12 cellular contexts compared by ENCODE assay signal in genomic region chr5:171975262-171975876, GRCh38. TPM values are rescaled to one million over a fixed set of nuclear protein-coding genes. Genes with fewer than 3 reads are reported as not detected.
DNase-seq lines count a peak whose midpoint lies in the region; ATAC-seq and TF ChIP-seq lines count a peak whose summit lies in the region.
"Had no signal": no experiment of that assay in that cellular context is flagged by ENCODE, and none has a peak within 500 bp of the region (broad histone marks: within the 10 kb centered on the region; RNA-seq: fewer than 3 reads in every experiment).

No MANE protein-coding gene starts in this region.

- no peaks in the 10 kb centered on the region for H3K27me3 Mint-ChIP-seq in MCF 10A (ENCODE audit: insufficient read depth, unreplicated experiment)
- H3K27me3 Mint-ChIP-seq in activated naive CD8-positive, alpha-beta T cell treated with anti-CD3 and anti-CD28 coated beads for 36 hours, result no peaks in the 10 kb centered on the region
- no peaks in the 10 kb centered on the region for H3K27me3 Mint-ChIP-seq in glutamatergic neuron (ENCODE audit: unreplicated experiment)

- H3K4me3 ChIP-seq in breast epithelium (no peak overlapping the region), thyroid gland (replicated peaks in 1 of 3) (no peak overlapping the region), right lobe of liver (no peak overlapping the region)

- WGBS in thyroid gland, 2 donors, result 66 to 69% methylated on average over 3 of the region's 3 CpGs
- WGBS in right lobe of liver (ENCODE audit: insufficient coverage, low coverage, low lambda C conversion rate, missing lambda C conversion rate), result 74% methylated on average over 3 of the region's 3 CpGs

- POLR2A ChIA-PET in MCF 10A (lab: Yijun Ruan, JAX), result no interaction called here

- no peaks in the 10 kb centered on the region for H3K27me3 ChIP-seq in breast epithelium
- no peaks in the 10 kb centered on the region for H3K27me3 ChIP-seq in thyroid gland
- no peaks in the 10 kb centered on the region for H3K27me3 ChIP-seq in right lobe of liver

- H3K9me3 Mint-ChIP-seq in MCF 10A (ENCODE audit: unreplicated experiment) (peaks cover 15% of the 10 kb centered on the region), glutamatergic neuron (ENCODE audit: unreplicated experiment) (peaks cover 7% of the 10 kb centered on the region)
- H3K9me3 Mint-ChIP-seq in activated naive CD8-positive, alpha-beta T cell treated with anti-CD3 and anti-CD28 coated beads for 36 hours, result peaks cover 22% of the 10 kb centered on the region

- no peak for TF ChIP-seq POLR2A in breast epithelium (IDR thresholded peaks at IDR 0.05)
- TF ChIP-seq POLR2A in thyroid gland (IDR thresholded peaks at IDR 0.05), result no peak
- TF ChIP-seq POLR2A in right lobe of liver (IDR thresholded peaks at IDR 0.05), result no peak

- intact Hi-C loops in MCF 10A (cut with micrococcal nuclease) (no loop called here), breast epithelium (cut with DNase I; ENCODE audit: low total_unique reads) (no loop called here), thyroid gland (cut with DNase I) (no loop called here), right lobe of liver (cut with DNase I) (no loop called here)

- no peaks in the 10 kb centered on the region for H3K4me1 ChIP-seq in breast epithelium
- peaks cover 23 to 28% of the 10 kb centered on the region in 2 donors for H3K4me1 ChIP-seq in thyroid gland
- peaks cover 0 to 12% (median 0%) of the 10 kb centered on the region in 4 donors for H3K4me1 ChIP-seq in right lobe of liver

- H3K27ac Mint-ChIP-seq in MCF 10A (ENCODE audit: low read depth, unreplicated experiment) (peak overlapping the region; percentile 68), glutamatergic neuron (ENCODE audit: unreplicated experiment) (peak overlapping the region; percentile 40)
- peak overlapping the region; percentile 29 for H3K27ac Mint-ChIP-seq in activated naive CD8-positive, alpha-beta T cell treated with anti-CD3 and anti-CD28 coated beads for 36 hours

- H3K36me3 Mint-ChIP-seq in MCF 10A (ENCODE audit: insufficient read depth, unreplicated experiment) (peaks cover 8% of the 10 kb centered on the region), glutamatergic neuron (ENCODE audit: unreplicated experiment) (peaks cover 13% of the 10 kb centered on the region)
- H3K36me3 Mint-ChIP-seq in activated naive CD8-positive, alpha-beta T cell treated with anti-CD3 and anti-CD28 coated beads for 36 hours, result peaks cover 71% of the 10 kb centered on the region

- CTCF ChIA-PET in MCF 10A (lab: Yijun Ruan, JAX), result interaction anchor here (0.6 to 1.0 kb wide), 2 partner anchors 9 to 84 kb away, joined by 3 to 7 read pairs; no protein-coding TSS in a partner anchor

- DNase-seq in MCF 10A (ENCODE audit: unreplicated experiment) (peak; percentile 49), breast epithelium (ENCODE audit: low spot score in 2 of 2) (no peak), glutamatergic neuron (no peak), thyroid gland (peak; percentile 26 to 45), SW480 (ENCODE audit: low spot score) (no peak), DMS153 treated with DMSO at 0.1 percent for 48 hours (lab: John Stamatoyannopoulos, UW; ENCODE audit: unreplicated experiment) (no peak), right lobe of liver (no peak)
- no peak for DNase-seq in activated naive CD8-positive, alpha-beta T cell treated with anti-CD3 and anti-CD28 coated beads for 36 hours
- DNase-seq: hypothalamus; Karpas-422; NCI-H524 treated with DMSO at 0.1 percent for 48 hours; stimulated activated CD4-positive, alpha-beta T cell treated with anti-CD3 and anti-CD28 coated beads, Interleukin-1b, Interleukin-23, amount 100 ng/mL, for 48 hours had no signal

- no peak overlapping the region for H3K4me3 Mint-ChIP-seq in MCF 10A (ENCODE audit: unreplicated experiment)
- no peak overlapping the region for H3K4me3 Mint-ChIP-seq in activated naive CD8-positive, alpha-beta T cell treated with anti-CD3 and anti-CD28 coated beads for 36 hours
- no peak overlapping the region for H3K4me3 Mint-ChIP-seq in glutamatergic neuron (ENCODE audit: unreplicated experiment)

- BruUV-seq in MCF 10A (replicated peaks; lab: Mats Ljungman, UMichigan), result no TSS peak

- H3K4me1 Mint-ChIP-seq in MCF 10A (ENCODE audit: insufficient read depth, unreplicated experiment) (peaks cover 37% of the 10 kb centered on the region), glutamatergic neuron (ENCODE audit: low read depth, unreplicated experiment) (peaks cover 14% of the 10 kb centered on the region)
- peaks cover 43% of the 10 kb centered on the region for H3K4me1 Mint-ChIP-seq in activated naive CD8-positive, alpha-beta T cell treated with anti-CD3 and anti-CD28 coated beads for 36 hours

- no peak for ATAC-seq in right lobe of liver

- H3K9me3 ChIP-seq in breast epithelium, result peaks cover 6 to 22% of the 10 kb centered on the region in 2 donors
- no peaks in the 10 kb centered on the region for H3K9me3 ChIP-seq in thyroid gland
- H3K9me3 ChIP-seq in right lobe of liver, result peaks cover 0 to 6% (median 0%) of the 10 kb centered on the region in 4 donors

- H3K27ac ChIP-seq in breast epithelium (no peak overlapping the region), thyroid gland (peak overlapping the region in 2 of 3 donors; percentile 6 to 22), right lobe of liver (no peak overlapping the region)

- H3K36me3 ChIP-seq in breast epithelium (no peaks in the 10 kb centered on the region), thyroid gland (no peaks in the 10 kb centered on the region), right lobe of liver (no peaks in the 10 kb centered on the region)

- no peak for TF ChIP-seq CTCF in MCF 10A (IDR thresholded peaks at IDR 0.05; ENCODE audit: unreplicated experiment)
- no peak for TF ChIP-seq CTCF in breast epithelium (IDR thresholded peaks at IDR 0.05)
- TF ChIP-seq CTCF in glutamatergic neuron (IDR thresholded peaks at IDR 0.05; ENCODE audit: partially characterized antibody, unreplicated experiment), result no peak
- TF ChIP-seq CTCF in thyroid gland (IDR thresholded peaks at IDR 0.05), result no peak
- TF ChIP-seq CTCF in right lobe of liver (IDR thresholded peaks at IDR 0.05), result no peak

RNA-seq across cellular contexts. Expression of gene FBXW11, which starts 31.1 kb away (rescaled TPM):
- total RNA-seq in MCF 10A (2022) (64.7 and 82.7 TPM in 2 replicates), breast epithelium (10 to 100 TPM; 60.3 to 81.5 (median 64.0) TPM), glutamatergic neuron (ENCODE audit: unreplicated experiment) (110 TPM), thyroid gland (10 to 100 TPM; 61.3 to 76.6 (median 70.2) TPM), right lobe of liver (10 to 100 TPM; 19.9 to 35.9 (median 28.4) TPM)
- 10 to 100 TPM; 55.1 to 60.8 TPM for total RNA-seq in activated naive CD8-positive, alpha-beta T cell treated with anti-CD3 and anti-CD28 coated beads for 36 hours

Comparison
In these comparisons a context has a peak if more than half of its experiments do, and no peak if none do; other contexts are left out.
1. DNase-seq: peak in MCF 10A (single experiment) and thyroid gland (2 of 2); none in breast epithelium (0 of 2), activated naive CD8-positive, alpha-beta T cell treated with anti-CD3 and anti-CD28 coated beads for 36 hours (single experiment), glutamatergic neuron (single experiment), SW480 (single experiment), DMS153 treated with DMSO at 0.1 percent for 48 hours (single experiment) and right lobe of liver (0 of 3).
2. H3K27ac ChIP-seq: peak in thyroid gland (2 of 3); none in breast epithelium (0 of 2) and right lobe of liver (0 of 3).
3. Peak in every context shown above with its lines, with median percentiles within 50 percentile points of each other: H3K27ac Mint-ChIP-seq.